15 cellular contexts compared by ENCODE assay signal in the genomic region with DNA sequence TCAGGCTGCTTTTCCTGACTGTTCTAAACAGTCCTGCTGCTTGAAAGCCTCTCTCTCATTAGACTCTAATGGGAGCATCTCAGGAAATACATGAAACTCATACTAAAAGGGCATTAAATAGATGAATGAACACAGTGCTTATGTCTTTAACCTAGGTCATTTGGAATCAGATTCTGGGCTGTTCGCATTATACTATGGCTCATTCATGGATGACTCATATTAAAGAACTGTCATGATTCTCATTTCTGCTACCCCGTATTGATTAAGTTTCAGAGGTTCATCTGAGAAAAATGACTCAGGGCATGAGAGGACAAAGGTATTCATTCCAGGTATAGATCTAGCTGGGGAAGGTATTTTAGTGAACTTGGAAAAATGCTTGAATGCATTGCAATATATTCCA.
DNase-seq lines count a peak whose midpoint lies in the region; ATAC-seq and TF ChIP-seq lines count a peak whose summit lies in the region.
"Had no signal": no experiment of that assay in that cellular context is flagged by ENCODE, and none has a peak within 500 bp of the region (broad histone marks: within the 10 kb centered on the region; RNA-seq: fewer than 3 reads in every experiment).

No MANE protein-coding gene starts in this region.

- no peak overlapping the region for H3K56ac ChIP-seq in IMR-90 (ENCODE audit: extremely low read depth, insufficient read depth, low read length)

- no peak overlapping the region for H4K5ac ChIP-seq in IMR-90 (ENCODE audit: low read depth, low read length)

- dilution Hi-C loops in IMR-90 (cut with HindIII; ENCODE audit: low sequenced_read_pairs, unreplicated experiment) = no loop called here

- no peak for TF ChIP-seq POLR2A in IMR-90 (IDR thresholded peaks at IDR 0.05; ENCODE audit: low read depth, low read length)

- BruUV-seq in IMR-90 (replicated peaks; lab: Mats Ljungman, UMichigan) = no TSS peak

- H3K4me3 ChIP-seq in IMR-90 (ENCODE audit: insufficient read depth, low read depth, low read length) = no peak overlapping the region
- H3K4me3 ChIP-seq in epithelial cell of esophagus (ENCODE audit: low read length) = no peak overlapping the region
- H3K4me3 ChIP-seq: neural progenitor cell had no signal

- no peaks in the 10 kb centered on the region for H3K79me1 ChIP-seq in IMR-90 (ENCODE audit: low read depth in 1 of 2, low read length in 2 of 2)

- H2AK5ac ChIP-seq in IMR-90 (ENCODE audit: low read depth, low read length) = no peak overlapping the region

- H2AK9ac ChIP-seq in IMR-90 (replicated peaks; ENCODE audit: low read depth, low read length, poor library complexity) = no peak overlapping the region

- no peak for TF ChIP-seq RAD21 in IMR-90 (IDR thresholded peaks at IDR 0.05; ENCODE audit: low read length)

- no peak overlapping the region for H3K4ac ChIP-seq in IMR-90 (ENCODE audit: low read depth, low read length)

- no peak overlapping the region for H3K18ac ChIP-seq in IMR-90 (ENCODE audit: low read depth, low read length)

- H2BK120ac ChIP-seq in IMR-90 (ENCODE audit: low read depth, low read length) = no peak overlapping the region

- DNase-seq in IMR-90 (peak; percentile 28), epithelial cell of esophagus (ENCODE audit: low read depth) (peak; percentile 55), H4 (ENCODE audit: low spot score) (no peak), NCI-H510A (lab: John Stamatoyannopoulos, UW) (no peak)
- DNase-seq: C1 segment of cervical spinal cord, endodermal cell, H9, heart right ventricle, NCI-H1092 treated with DMSO at 0.1 percent for 48 hours, NCI-H524 had no signal

- H3K23ac ChIP-seq in IMR-90 (ENCODE audit: low read depth, low read length) = no peak overlapping the region

- H4K20me1 ChIP-seq in IMR-90 (ENCODE audit: insufficient read depth, low read length) = no peaks in the 10 kb centered on the region

- H3K9ac ChIP-seq in IMR-90 (ENCODE audit: low read depth, low read length) = no peak overlapping the region
- H3K9ac ChIP-seq: neural progenitor cell had no signal

- TF ChIP-seq CTCF in IMR-90 (conservative IDR thresholded peaks at IDR 0.05; ENCODE audit: low read depth, low read length) = no peak
- no peak for TF ChIP-seq CTCF in epithelial cell of esophagus (IDR thresholded peaks at IDR 0.05; ENCODE audit: insufficient read depth, low read depth, low read length, missing control alignments)

- no peak overlapping the region for H2BK15ac ChIP-seq in IMR-90 (ENCODE audit: low read depth, low read length)

- no peak overlapping the region for H3K14ac ChIP-seq in IMR-90 (replicated peaks; ENCODE audit: low read depth, low read length)

- H3K9me3 ChIP-seq in IMR-90 (ENCODE audit: control insufficient read depth, insufficient read depth, low read length) = no peaks in the 10 kb centered on the region
- H3K9me3 ChIP-seq: heart right ventricle had no signal

- no peak overlapping the region for H2BK20ac ChIP-seq in IMR-90 (ENCODE audit: low read depth, low read length)

- H3K4me2 ChIP-seq in IMR-90 (ENCODE audit: low read depth, low read length) = no peak overlapping the region
- H3K4me2 ChIP-seq: neural progenitor cell had no signal

- no peaks in the 10 kb centered on the region for H3K4me1 ChIP-seq in IMR-90 (ENCODE audit: control insufficient read depth, insufficient read depth, low read length)
- H3K4me1 ChIP-seq: neural progenitor cell had no signal

- no peak overlapping the region for H3K27ac ChIP-seq in IMR-90 (ENCODE audit: insufficient read depth, low read length)
- H3K27ac ChIP-seq: neural progenitor cell had no signal

- H4K91ac ChIP-seq in IMR-90 (ENCODE audit: insufficient read depth, low read depth, low read length) = no peak overlapping the region

- no peak overlapping the region for H2BK5ac ChIP-seq in IMR-90 (ENCODE audit: low read depth, low read length, poor library complexity, severe bottlenecking)

- intact Hi-C loops in IMR-90 (cut with micrococcal nuclease) = no loop called here

- H4K8ac ChIP-seq in IMR-90 (ENCODE audit: low read depth in 2 of 2, low read length in 2 of 2) = no peak overlapping the region

- WGBS in IMR-90 (ENCODE audit: extremely low coverage in 2 of 2, insufficient read length in 1 of 2), 2 experiments = no CpG with 5 or more reads among the region's 2 CpGs

- H3K9me1 ChIP-seq in IMR-90 (ENCODE audit: insufficient read depth, low read length) = no peaks in the 10 kb centered on the region

- in situ Hi-C loops in IMR-90 (cut with MboI; ENCODE audit: low sequenced_read_pairs) = no loop called here

- POLR2A ChIA-PET in IMR-90 (lab: Charles Lee; ENCODE audit: unreplicated experiment) = no interaction called here

- H3K36me3 ChIP-seq in IMR-90 (ENCODE audit: control insufficient read depth, insufficient read depth, low read length) = no peaks in the 10 kb centered on the region
- H3K36me3 ChIP-seq: heart right ventricle, neural progenitor cell had no signal

- CTCF ChIA-PET in IMR-90 (lab: Yijun Ruan, JAX) = no interaction called here

- H2AFZ ChIP-seq in IMR-90 (replicated peaks; ENCODE audit: low read length, poor library complexity) = no peak overlapping the region
- H2AFZ ChIP-seq: neural progenitor cell had no signal

- no peaks in the 10 kb centered on the region for H3K27me3 ChIP-seq in IMR-90 (ENCODE audit: control insufficient read depth, insufficient read depth, low read length)
- H3K27me3 ChIP-seq: heart right ventricle, neural progenitor cell had no signal

- ATAC-seq in GM18909 (IDR thresholded peaks at IDR 0.05; ENCODE audit: poor library complexity, unreplicated experiment) (peak; percentile 72), HG02623 (IDR thresholded peaks at IDR 0.05; ENCODE audit: unreplicated experiment) (peak; percentile 41), IMR-90 (ENCODE audit: low read depth) (no peak; the same call in 1 of the 2 replicates), GM21825 (IDR thresholded peaks at IDR 0.05; ENCODE audit: unreplicated experiment) (no peak), HG02763 (IDR thresholded peaks at IDR 0.05; ENCODE audit: unreplicated experiment) (no peak)
- ATAC-seq: heart right ventricle had no signal

TF ChIP-seq in IMR-90, 13 proteins besides CTCF, POLR2A, EP300 and RAD21:
- TF ChIP-seq RCOR1 (IDR thresholded peaks at IDR 0.05; ENCODE audit: insufficient replicate concordance, low read length) (no peak), CHD1 (IDR thresholded peaks at IDR 0.05; ENCODE audit: low read depth, low read length) (no peak), MAFK (IDR thresholded peaks at IDR 0.05; ENCODE audit: low read depth, low read length) (no peak), CEBPB (IDR thresholded peaks at IDR 0.05; ENCODE audit: low read depth, low read length) (no peak), RFX5 (IDR thresholded peaks at IDR 0.05; ENCODE audit: low read depth, low read length) (no peak), FOS (IDR thresholded peaks at IDR 0.05; ENCODE audit: low read depth, low read length) (0 out of 2 replicates have a peak, but pooled peaks have one; percentile 14)

Comparison
In these comparisons a context has a peak if more than half of its experiments do, and no peak if none do; other contexts are left out.
1. ATAC-seq: peak in GM18909 (single experiment) and HG02623 (single experiment); none in IMR-90 (single experiment), GM21825 (single experiment) and HG02763 (single experiment).
2. DNase-seq: peak in IMR-90 (single experiment) and epithelial cell of esophagus (single experiment); none in H4 (single experiment) and NCI-H510A (single experiment).